ENCODE assay signal across 1 cellular context in the genomic region with DNA sequence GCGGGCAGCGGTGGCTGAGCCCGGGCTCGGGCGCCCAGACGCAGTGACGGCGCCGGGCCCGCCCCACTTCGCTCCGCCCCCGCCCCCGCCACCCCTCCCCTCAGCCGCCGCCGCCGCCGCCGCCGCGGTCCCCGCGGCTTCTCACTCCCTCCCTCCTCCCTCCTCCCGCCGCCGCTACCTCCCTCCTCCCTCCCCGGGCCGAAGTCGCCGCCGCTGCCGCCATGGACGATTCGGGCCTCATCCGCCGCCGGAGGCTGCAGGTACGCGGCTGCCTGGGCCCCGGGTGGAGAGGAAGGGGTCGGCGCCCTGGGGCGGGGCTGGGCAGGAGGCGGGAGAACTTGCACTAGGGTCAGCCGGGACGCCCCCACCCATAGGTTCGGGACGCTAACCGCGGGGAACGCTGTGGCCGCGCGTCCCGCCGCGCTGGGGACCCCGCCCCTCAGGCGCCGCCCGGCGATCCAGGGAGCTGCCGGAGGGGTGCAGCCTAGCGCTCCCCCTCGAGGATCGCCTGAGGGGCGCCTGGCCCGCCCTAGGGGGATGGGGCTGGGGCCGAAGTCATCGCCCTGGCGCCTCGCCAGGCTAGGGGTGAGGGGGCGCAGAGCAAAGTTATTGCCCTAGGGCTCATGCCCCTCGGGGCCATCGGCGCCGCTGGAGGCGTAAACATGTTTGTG.
TF ChIP-seq lines count a peak whose summit lies in the region.

No MANE protein-coding gene starts in this region.

TF ChIP-seq in HepG2, 621 proteins besides CTCF, POLR2A, EP300 and RAD21:
- TF ChIP-seq, protein P1, sequence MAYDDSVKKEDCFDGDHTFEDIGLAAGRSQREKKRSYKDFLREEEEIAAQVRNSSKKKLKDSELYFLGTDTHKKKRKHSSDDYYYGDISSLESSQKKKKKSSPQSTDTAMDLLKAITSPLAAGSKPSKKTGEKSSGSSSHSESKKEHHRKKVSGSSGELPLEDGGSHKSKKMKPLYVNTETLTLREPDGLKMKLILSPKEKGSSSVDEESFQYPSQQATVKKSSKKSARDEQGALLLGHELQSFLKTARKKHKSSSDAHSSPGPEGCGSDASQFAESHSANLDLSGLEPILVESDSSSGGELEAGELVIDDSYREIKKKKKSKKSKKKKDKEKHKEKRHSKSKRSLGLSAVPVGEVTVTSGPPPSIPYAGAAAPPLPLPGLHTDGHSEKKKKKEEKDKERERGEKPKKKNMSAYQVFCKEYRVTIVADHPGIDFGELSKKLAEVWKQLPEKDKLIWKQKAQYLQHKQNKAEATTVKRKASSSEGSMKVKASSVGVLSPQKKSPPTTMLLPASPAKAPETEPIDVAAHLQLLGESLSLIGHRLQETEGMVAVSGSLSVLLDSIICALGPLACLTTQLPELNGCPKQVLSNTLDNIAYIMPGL (CRISPR knock-in tag; IDR thresholded peaks at IDR 0.05; ENCODE audit: borderline replicate concordance in 1 of 2, low read depth in 1 of 2): 0 out of 4 replicates have a peak, but pooled peaks of 1 of the 2 experiments have one; percentile 26
- TF ChIP-seq, protein P2, sequence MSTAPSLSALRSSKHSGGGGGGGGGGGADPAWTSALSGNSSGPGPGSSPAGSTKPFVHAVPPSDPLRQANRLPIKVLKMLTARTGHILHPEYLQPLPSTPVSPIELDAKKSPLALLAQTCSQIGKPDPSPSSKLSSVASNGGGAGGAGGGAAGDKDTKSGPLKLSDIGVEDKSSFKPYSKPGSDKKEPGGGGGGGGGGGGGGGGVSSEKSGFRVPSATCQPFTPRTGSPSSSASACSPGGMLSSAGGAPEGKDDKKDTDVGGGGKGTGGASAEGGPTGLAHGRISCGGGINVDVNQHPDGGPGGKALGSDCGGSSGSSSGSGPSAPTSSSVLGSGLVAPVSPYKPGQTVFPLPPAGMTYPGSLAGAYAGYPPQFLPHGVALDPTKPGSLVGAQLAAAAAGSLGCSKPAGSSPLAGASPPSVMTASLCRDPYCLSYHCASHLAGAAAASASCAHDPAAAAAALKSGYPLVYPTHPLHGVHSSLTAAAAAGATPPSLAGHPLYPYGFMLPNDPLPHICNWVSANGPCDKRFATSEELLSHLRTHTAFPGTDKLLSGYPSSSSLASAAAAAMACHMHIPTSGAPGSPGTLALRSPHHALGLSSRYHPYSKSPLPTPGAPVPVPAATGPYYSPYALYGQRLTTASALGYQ (CRISPR knock-in tag; IDR thresholded peaks at IDR 0.05): no peak
- TF ChIP-seq, protein P3, sequence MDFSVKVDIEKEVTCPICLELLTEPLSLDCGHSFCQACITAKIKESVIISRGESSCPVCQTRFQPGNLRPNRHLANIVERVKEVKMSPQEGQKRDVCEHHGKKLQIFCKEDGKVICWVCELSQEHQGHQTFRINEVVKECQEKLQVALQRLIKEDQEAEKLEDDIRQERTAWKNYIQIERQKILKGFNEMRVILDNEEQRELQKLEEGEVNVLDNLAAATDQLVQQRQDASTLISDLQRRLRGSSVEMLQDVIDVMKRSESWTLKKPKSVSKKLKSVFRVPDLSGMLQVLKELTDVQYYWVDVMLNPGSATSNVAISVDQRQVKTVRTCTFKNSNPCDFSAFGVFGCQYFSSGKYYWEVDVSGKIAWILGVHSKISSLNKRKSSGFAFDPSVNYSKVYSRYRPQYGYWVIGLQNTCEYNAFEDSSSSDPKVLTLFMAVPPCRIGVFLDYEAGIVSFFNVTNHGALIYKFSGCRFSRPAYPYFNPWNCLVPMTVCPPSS (IDR thresholded peaks at IDR 0.05): no peak
- TF ChIP-seq NRL (CRISPR knock-in tag; IDR thresholded peaks at IDR 0.05; ENCODE audit: borderline replicate concordance): no peak
- TF ChIP-seq, protein P4, sequence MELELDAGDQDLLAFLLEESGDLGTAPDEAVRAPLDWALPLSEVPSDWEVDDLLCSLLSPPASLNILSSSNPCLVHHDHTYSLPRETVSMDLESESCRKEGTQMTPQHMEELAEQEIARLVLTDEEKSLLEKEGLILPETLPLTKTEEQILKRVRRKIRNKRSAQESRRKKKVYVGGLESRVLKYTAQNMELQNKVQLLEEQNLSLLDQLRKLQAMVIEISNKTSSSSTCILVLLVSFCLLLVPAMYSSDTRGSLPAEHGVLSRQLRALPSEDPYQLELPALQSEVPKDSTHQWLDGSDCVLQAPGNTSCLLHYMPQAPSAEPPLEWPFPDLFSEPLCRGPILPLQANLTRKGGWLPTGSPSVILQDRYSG (CRISPR knock-in tag; IDR thresholded peaks at IDR 0.05): no peak
- TF ChIP-seq TBX2 (CRISPR knock-in tag; IDR thresholded peaks at IDR 0.05; ENCODE audit: borderline replicate concordance): 0 out of 2 replicates have a peak, but pooled peaks have one; percentile 17
- peak; percentile 35; the same call in 1 of the 2 replicates for TF ChIP-seq GABPB1 (CRISPR knock-in tag; IDR thresholded peaks at IDR 0.05)
- TF ChIP-seq, protein P5, sequence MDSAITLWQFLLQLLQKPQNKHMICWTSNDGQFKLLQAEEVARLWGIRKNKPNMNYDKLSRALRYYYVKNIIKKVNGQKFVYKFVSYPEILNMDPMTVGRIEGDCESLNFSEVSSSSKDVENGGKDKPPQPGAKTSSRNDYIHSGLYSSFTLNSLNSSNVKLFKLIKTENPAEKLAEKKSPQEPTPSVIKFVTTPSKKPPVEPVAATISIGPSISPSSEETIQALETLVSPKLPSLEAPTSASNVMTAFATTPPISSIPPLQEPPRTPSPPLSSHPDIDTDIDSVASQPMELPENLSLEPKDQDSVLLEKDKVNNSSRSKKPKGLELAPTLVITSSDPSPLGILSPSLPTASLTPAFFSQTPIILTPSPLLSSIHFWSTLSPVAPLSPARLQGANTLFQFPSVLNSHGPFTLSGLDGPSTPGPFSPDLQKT (CRISPR knock-in tag; IDR thresholded peaks at IDR 0.05; ENCODE audit: borderline replicate concordance): no peak
- TF ChIP-seq, protein P6, sequence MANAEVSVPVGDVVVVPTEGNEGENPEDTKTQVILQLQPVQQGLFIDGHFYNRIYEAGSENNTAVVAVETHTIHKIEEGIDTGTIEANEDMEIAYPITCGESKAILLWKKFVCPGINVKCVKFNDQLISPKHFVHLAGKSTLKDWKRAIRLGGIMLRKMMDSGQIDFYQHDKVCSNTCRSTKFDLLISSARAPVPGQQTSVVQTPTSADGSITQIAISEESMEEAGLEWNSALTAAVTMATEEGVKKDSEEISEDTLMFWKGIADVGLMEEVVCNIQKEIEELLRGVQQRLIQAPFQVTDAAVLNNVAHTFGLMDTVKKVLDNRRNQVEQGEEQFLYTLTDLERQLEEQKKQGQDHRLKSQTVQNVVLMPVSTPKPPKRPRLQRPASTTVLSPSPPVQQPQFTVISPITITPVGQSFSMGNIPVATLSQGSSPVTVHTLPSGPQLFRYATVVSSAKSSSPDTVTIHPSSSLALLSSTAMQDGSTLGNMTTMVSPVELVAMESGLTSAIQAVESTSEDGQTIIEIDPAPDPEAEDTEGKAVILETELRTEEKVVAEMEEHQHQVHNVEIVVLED (CRISPR knock-in tag; IDR thresholded peaks at IDR 0.05; ENCODE audit: borderline replicate concordance): 0 out of 2 replicates have a peak, but pooled peaks have one; percentile 12
- TF ChIP-seq CHD4 (IDR thresholded peaks at IDR 0.05; ENCODE audit: borderline replicate concordance, low read length): no peak
- peak; percentile 79 for TF ChIP-seq ZNF777 (CRISPR knock-in tag; IDR thresholded peaks at IDR 0.05)
- TF ChIP-seq YY1 (IDR thresholded peaks at IDR 0.05; ENCODE audit: insufficient read depth, insufficient replicate concordance, low read depth, low read length): peak; percentile 13
- TF ChIP-seq ZNF510 (CRISPR knock-in tag; IDR thresholded peaks at IDR 0.05; ENCODE audit: low read depth): no peak
- TF ChIP-seq HNRNPLL (IDR thresholded peaks at IDR 0.05; ENCODE audit: low read depth, low read length, poor library complexity, severe bottlenecking): peak; percentile 28
- peak; percentile 39 for TF ChIP-seq HNRNPK (IDR thresholded peaks at IDR 0.05; ENCODE audit: low read depth, low read length, poor library complexity, severe bottlenecking)
- no peak for TF ChIP-seq ZBTB1 (CRISPR knock-in tag; IDR thresholded peaks at IDR 0.05; ENCODE audit: borderline replicate concordance)
- TF ChIP-seq DNMT1 (CRISPR knock-in tag; IDR thresholded peaks at IDR 0.05): no peak
- TF ChIP-seq GATAD2A (CRISPR knock-in tag; IDR thresholded peaks at IDR 0.05): no peak
- 0 out of 2 replicates have a peak, but pooled peaks have one; percentile 38 for TF ChIP-seq KDM5B (CRISPR knock-in tag; IDR thresholded peaks at IDR 0.05; ENCODE audit: borderline replicate concordance)
- no peak for TF ChIP-seq HOXA3 (CRISPR knock-in tag; IDR thresholded peaks at IDR 0.05)
- TF ChIP-seq ZBTB7A (CRISPR knock-in tag; IDR thresholded peaks at IDR 0.05): no peak
- TF ChIP-seq, protein P7, sequence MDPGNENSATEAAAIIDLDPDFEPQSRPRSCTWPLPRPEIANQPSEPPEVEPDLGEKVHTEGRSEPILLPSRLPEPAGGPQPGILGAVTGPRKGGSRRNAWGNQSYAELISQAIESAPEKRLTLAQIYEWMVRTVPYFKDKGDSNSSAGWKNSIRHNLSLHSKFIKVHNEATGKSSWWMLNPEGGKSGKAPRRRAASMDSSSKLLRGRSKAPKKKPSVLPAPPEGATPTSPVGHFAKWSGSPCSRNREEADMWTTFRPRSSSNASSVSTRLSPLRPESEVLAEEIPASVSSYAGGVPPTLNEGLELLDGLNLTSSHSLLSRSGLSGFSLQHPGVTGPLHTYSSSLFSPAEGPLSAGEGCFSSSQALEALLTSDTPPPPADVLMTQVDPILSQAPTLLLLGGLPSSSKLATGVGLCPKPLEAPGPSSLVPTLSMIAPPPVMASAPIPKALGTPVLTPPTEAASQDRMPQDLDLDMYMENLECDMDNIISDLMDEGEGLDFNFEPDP (CRISPR knock-in tag; conservative IDR thresholded peaks at IDR 0.05): no peak
- TF ChIP-seq, protein P8, sequence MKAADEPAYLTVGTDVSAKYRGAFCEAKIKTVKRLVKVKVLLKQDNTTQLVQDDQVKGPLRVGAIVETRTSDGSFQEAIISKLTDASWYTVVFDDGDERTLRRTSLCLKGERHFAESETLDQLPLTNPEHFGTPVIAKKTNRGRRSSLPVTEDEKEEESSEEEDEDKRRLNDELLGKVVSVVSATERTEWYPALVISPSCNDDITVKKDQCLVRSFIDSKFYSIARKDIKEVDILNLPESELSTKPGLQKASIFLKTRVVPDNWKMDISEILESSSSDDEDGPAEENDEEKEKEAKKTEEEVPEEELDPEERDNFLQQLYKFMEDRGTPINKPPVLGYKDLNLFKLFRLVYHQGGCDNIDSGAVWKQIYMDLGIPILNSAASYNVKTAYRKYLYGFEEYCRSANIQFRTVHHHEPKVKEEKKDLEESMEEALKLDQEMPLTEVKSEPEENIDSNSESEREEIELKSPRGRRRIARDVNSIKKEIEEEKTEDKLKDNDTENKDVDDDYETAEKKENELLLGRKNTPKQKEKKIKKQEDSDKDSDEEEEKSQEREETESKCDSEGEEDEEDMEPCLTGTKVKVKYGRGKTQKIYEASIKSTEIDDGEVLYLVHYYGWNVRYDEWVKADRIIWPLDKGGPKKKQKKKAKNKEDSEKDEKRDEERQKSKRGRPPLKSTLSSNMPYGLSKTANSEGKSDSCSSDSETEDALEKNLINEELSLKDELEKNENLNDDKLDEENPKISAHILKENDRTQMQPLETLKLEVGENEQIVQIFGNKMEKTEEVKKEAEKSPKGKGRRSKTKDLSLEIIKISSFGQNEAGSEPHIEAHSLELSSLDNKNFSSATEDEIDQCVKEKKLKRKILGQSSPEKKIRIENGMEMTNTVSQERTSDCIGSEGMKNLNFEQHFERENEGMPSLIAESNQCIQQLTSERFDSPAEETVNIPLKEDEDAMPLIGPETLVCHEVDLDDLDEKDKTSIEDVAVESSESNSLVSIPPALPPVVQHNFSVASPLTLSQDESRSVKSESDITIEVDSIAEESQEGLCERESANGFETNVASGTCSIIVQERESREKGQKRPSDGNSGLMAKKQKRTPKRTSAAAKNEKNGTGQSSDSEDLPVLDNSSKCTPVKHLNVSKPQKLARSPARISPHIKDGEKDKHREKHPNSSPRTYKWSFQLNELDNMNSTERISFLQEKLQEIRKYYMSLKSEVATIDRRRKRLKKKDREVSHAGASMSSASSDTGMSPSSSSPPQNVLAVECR (CRISPR knock-in tag; IDR thresholded peaks at IDR 0.05; ENCODE audit: borderline replicate concordance): 0 out of 2 replicates have a peak, but pooled peaks have one; percentile 35
- TF ChIP-seq ZNF263 (CRISPR knock-in tag; IDR thresholded peaks at IDR 0.05): peak; percentile 80
- TF ChIP-seq TGIF2 (CRISPR knock-in tag; IDR thresholded peaks at IDR 0.05): no peak
- TF ChIP-seq HDAC1 (CRISPR knock-in tag; IDR thresholded peaks at IDR 0.05): no peak
- TF ChIP-seq, protein P9, sequence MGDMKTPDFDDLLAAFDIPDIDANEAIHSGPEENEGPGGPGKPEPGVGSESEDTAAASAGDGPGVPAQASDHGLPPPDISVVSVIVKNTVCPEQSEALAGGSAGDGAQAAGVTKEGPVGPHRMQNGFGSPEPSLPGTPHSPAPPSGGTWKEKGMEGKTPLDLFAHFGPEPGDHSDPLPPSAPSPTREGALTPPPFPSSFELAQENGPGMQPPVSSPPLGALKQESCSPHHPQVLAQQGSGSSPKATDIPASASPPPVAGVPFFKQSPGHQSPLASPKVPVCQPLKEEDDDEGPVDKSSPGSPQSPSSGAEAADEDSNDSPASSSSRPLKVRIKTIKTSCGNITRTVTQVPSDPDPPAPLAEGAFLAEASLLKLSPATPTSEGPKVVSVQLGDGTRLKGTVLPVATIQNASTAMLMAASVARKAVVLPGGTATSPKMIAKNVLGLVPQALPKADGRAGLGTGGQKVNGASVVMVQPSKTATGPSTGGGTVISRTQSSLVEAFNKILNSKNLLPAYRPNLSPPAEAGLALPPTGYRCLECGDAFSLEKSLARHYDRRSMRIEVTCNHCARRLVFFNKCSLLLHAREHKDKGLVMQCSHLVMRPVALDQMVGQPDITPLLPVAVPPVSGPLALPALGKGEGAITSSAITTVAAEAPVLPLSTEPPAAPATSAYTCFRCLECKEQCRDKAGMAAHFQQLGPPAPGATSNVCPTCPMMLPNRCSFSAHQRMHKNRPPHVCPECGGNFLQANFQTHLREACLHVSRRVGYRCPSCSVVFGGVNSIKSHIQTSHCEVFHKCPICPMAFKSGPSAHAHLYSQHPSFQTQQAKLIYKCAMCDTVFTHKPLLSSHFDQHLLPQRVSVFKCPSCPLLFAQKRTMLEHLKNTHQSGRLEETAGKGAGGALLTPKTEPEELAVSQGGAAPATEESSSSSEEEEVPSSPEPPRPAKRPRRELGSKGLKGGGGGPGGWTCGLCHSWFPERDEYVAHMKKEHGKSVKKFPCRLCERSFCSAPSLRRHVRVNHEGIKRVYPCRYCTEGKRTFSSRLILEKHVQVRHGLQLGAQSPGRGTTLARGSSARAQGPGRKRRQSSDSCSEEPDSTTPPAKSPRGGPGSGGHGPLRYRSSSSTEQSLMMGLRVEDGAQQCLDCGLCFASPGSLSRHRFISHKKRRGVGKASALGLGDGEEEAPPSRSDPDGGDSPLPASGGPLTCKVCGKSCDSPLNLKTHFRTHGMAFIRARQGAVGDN (CRISPR knock-in tag; IDR thresholded peaks at IDR 0.05): peak; percentile 51
- no peak for TF ChIP-seq ZSCAN29 (CRISPR knock-in tag; conservative IDR thresholded peaks at IDR 0.05)
- TF ChIP-seq MAZ (IDR thresholded peaks at IDR 0.05; ENCODE audit: borderline replicate concordance, low read depth, low read length): no peak
- TF ChIP-seq MAZ (CRISPR knock-in tag; IDR thresholded peaks at IDR 0.05; ENCODE audit: low read depth): 0 out of 2 replicates have a peak, but pooled peaks have one; percentile 71
